In genomic region chr6:105847433-105847832, GRCh38 we compare ENCODE assay signal across 3 cellular contexts.
"Had no signal": no experiment of that assay in that cellular context is flagged by ENCODE, and none has a peak within 500 bp of the region (broad histone marks: within the 10 kb centered on the region; RNA-seq: fewer than 3 reads in every experiment).

No MANE protein-coding gene starts in this region.

- H3K4me3 ChIP-seq: GM12878 had no signal

- ATAC-seq: GM12878 had no signal

- DNase-seq: GDM1, GF-D8 had no signal
